ENCODE assay signal across 8 cellular contexts in the genomic region with DNA sequence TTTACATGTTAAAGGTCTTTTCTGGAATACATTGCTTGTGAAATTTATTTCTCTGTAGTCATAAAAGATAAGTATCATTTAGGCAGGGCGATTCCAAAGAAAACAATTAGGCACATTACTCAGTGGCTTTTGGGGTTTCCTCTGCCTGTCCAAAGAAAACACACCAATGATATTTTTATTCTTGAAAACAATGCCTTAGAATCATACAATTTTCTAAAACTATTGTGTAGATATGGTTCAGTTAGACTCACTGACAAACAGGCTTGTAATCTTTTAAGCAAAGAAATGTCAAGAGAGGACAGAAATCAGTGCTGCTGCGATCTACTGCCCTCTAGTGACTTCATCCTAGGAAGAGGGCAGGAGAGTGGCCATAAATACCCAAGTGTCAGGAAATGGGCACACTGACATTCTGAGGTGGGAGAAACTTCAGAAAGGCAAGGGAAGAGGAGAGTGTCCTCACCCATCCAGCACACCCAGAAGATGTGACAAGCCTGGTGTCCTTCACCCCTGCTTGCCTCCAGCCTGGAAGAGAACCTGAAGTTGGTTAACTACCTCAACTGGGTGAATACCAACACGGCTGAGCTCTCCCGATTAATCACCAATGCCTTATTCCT.
DNase-seq lines count a peak whose midpoint lies in the region; ATAC-seq lines count a peak whose summit lies in the region.

No MANE protein-coding gene starts in this region.

- peak overlapping the region; percentile 81 for H3K27ac Mint-ChIP-seq in activated T-helper 17 cell treated with anti-CD3 and anti-CD28 coated beads, Interleukin-2, amount 50 U/mL, for 72 hours

- peak overlapping the region; percentile 72 for H3K4me3 Mint-ChIP-seq in activated T-helper 17 cell treated with anti-CD3 and anti-CD28 coated beads, Interleukin-2, amount 50 U/mL, for 72 hours

- DNase-seq in A172 (ENCODE audit: low spot score) (peak; percentile 59), Daoy (ENCODE audit: low read depth) (peak; percentile 69), NCI-H1694 treated with DMSO at 0.1 percent for 48 hours (lab: John Stamatoyannopoulos, UW) (peak; percentile 29), glomerular endothelial cell (ENCODE audit: extremely low read depth, low read depth, low spot score) (peak; percentile 60), putamen (ENCODE audit: low spot score) (peak; percentile 28), NOMO-1 (lab: John Stamatoyannopoulos, UW; ENCODE audit: unreplicated experiment in 2 of 2) (no peak)

- ATAC-seq in activated T-helper 17 cell treated with anti-CD3 and anti-CD28 coated beads, Interleukin-2, amount 50 U/mL, for 72 hours (replicated peaks): peak; percentile 45
- no peak for ATAC-seq in GM19035 (IDR thresholded peaks at IDR 0.05; ENCODE audit: unreplicated experiment)

- H3K4me1 Mint-ChIP-seq in activated T-helper 17 cell treated with anti-CD3 and anti-CD28 coated beads, Interleukin-2, amount 50 U/mL, for 72 hours: peaks cover 25% of the 10 kb centered on the region

- H3K27me3 Mint-ChIP-seq in activated T-helper 17 cell treated with anti-CD3 and anti-CD28 coated beads, Interleukin-2, amount 50 U/mL, for 72 hours: no peaks in the 10 kb centered on the region

- no peaks in the 10 kb centered on the region for H3K9me3 Mint-ChIP-seq in activated T-helper 17 cell treated with anti-CD3 and anti-CD28 coated beads, Interleukin-2, amount 50 U/mL, for 72 hours

- peaks cover 96% of the 10 kb centered on the region for H3K36me3 Mint-ChIP-seq in activated T-helper 17 cell treated with anti-CD3 and anti-CD28 coated beads, Interleukin-2, amount 50 U/mL, for 72 hours (ENCODE audit: low read depth)

Comparison
In these comparisons a context has a peak if more than half of its experiments do, and no peak if none do; other contexts are left out.
1. DNase-seq: peak in A172 (single experiment), Daoy (single experiment), NCI-H1694 treated with DMSO at 0.1 percent for 48 hours (single experiment), glomerular endothelial cell (single experiment) and putamen (single experiment); none in NOMO-1 (0 of 2).